In the genomic region with DNA sequence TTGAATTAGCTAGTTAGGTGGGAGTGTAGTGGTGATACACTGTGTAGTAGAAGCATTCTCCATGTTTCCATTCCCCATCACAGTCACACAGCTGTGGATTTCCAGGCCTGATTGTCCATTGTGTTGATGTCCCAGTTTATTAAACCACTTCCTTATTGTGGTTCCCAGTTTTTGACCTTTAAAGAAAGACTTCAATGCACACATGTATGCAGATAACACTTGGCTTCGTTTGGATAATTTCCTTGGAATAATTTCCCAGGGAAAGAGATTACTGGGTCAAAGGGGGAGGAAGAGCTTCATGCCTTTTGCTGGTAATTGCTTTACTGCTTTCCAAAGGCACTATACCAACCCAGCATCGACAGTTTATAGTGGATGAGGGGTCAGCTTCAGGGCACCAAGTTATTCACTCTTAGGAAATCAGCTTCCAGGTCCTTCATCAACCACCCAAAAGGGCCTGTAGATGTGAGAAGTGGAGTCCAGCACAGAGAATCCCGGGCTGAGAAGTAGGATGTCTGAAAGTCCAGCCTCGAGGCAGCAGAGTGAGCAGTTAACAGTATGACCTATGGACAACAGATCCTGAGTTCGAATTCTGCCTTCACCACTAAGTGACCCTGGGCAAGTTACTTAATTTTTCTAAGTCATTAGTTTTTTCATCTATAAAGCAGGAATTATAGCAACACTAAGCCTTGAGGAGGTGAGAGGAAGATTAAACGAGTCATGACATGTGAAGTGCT, we compare ENCODE assay signal across 8 cellular contexts. TPM values are rescaled to one million over a fixed set of nuclear protein-coding genes. Genes with fewer than 3 reads are reported as not detected.
DNase-seq lines count a peak whose midpoint lies in the region; ATAC-seq and TF ChIP-seq lines count a peak whose summit lies in the region.

No MANE protein-coding gene starts in this region.

- H3K4me1 ChIP-seq in endodermal cell (ENCODE audit: control insufficient read depth, insufficient read depth, low read length), result no peaks in the 10 kb centered on the region

- WGBS in endodermal cell (ENCODE audit: insufficient coverage in 1 of 2, insufficient read length in 1 of 2), 2 experiments, result 82 to 100% methylated on average over 1 to 5 of the region's 6 CpGs

- H3K27ac ChIP-seq in endodermal cell (ENCODE audit: low read depth, low read length), result no peak overlapping the region

- no peak overlapping the region for H3K9ac ChIP-seq in endodermal cell (ENCODE audit: extremely low read depth, low read length, poor library complexity, severe bottlenecking)

- H3K4me3 Mint-ChIP-seq in activated naive CD4-positive, alpha-beta T cell treated with anti-CD3 and anti-CD28 coated beads, Interleukin-2, amount 50 U/mL, for 24 hours, result no peak overlapping the region
- H3K4me3 Mint-ChIP-seq in endodermal cell (no peak overlapping the region), naive B cell (peak overlapping the region; percentile 36 to 88 (median 82))

- H3K27ac Mint-ChIP-seq in activated naive CD4-positive, alpha-beta T cell treated with anti-CD3 and anti-CD28 coated beads, Interleukin-2, amount 50 U/mL, for 24 hours, result peak overlapping the region; percentile 70
- H3K27ac Mint-ChIP-seq in endodermal cell (no peak overlapping the region), naive B cell (peak overlapping the region; percentile 97 to 100 (median 99))

- no peaks in the 10 kb centered on the region for H3K27me3 Mint-ChIP-seq in activated naive CD4-positive, alpha-beta T cell treated with anti-CD3 and anti-CD28 coated beads, Interleukin-2, amount 50 U/mL, for 24 hours
- H3K27me3 Mint-ChIP-seq in endodermal cell (ENCODE audit: insufficient read depth) (peaks cover 26% of the 10 kb centered on the region), naive B cell (peaks cover 0 to 5% (median 0%) of the 10 kb centered on the region in 3 donors)

- H3K27me3 ChIP-seq in endodermal cell (ENCODE audit: control insufficient read depth, insufficient read depth, low read length, poor library complexity, severe bottlenecking), result no peaks in the 10 kb centered on the region

- H3K4me1 Mint-ChIP-seq in activated naive CD4-positive, alpha-beta T cell treated with anti-CD3 and anti-CD28 coated beads, Interleukin-2, amount 50 U/mL, for 24 hours, result peaks cover 87% of the 10 kb centered on the region
- H3K4me1 Mint-ChIP-seq in endodermal cell (peaks cover 8% of the 10 kb centered on the region), naive B cell (peaks cover 64 to 82% (median 73%) of the 10 kb centered on the region in 3 donors)

- TF ChIP-seq CTCF in endodermal cell (conservative IDR thresholded peaks at IDR 0.05), result no peak

- no peak for ATAC-seq in naive B cell (ENCODE audit: low read depth in 2 of 2)
- ATAC-seq in HG02885 (IDR thresholded peaks at IDR 0.05; ENCODE audit: poor library complexity, unreplicated experiment), result no peak

- H3K9me3 ChIP-seq in endodermal cell (ENCODE audit: control insufficient read depth, low read length), result no peaks in the 10 kb centered on the region

- DNase-seq in activated naive CD4-positive, alpha-beta T cell treated with Interleukin-2 at 50 U/mL for 16 hours, result no peak
- peak; percentile 44 for DNase-seq in endodermal cell
- DNase-seq in naive B cell, result no peak
- no peak for DNase-seq in T1000 (lab: John Stamatoyannopoulos, UW)
- DNase-seq in activated CD4-positive, CD25-positive, alpha-beta regulatory T cell treated with anti-CD3 and anti-CD28 coated beads, Interleukin-2, amount 50 U/mL, for 72 hours, result no peak
- DNase-seq in NCI-H2081 (lab: John Stamatoyannopoulos, UW), result no peak

- no peaks in the 10 kb centered on the region for H3K36me3 ChIP-seq in endodermal cell (ENCODE audit: control insufficient read depth, insufficient read depth, low read length)

- no peak overlapping the region for H3K4me3 ChIP-seq in endodermal cell (ENCODE audit: low read length)

- H3K36me3 Mint-ChIP-seq in activated naive CD4-positive, alpha-beta T cell treated with anti-CD3 and anti-CD28 coated beads, Interleukin-2, amount 50 U/mL, for 24 hours, result no peaks in the 10 kb centered on the region
- H3K36me3 Mint-ChIP-seq in endodermal cell (ENCODE audit: low read depth), result no peaks in the 10 kb centered on the region
- no peaks in the 10 kb centered on the region for H3K36me3 Mint-ChIP-seq in naive B cell

- no peaks in the 10 kb centered on the region for H3K9me3 Mint-ChIP-seq in activated naive CD4-positive, alpha-beta T cell treated with anti-CD3 and anti-CD28 coated beads, Interleukin-2, amount 50 U/mL, for 24 hours
- H3K9me3 Mint-ChIP-seq in endodermal cell (no peaks in the 10 kb centered on the region), naive B cell (peaks cover 0 to 4% (median 0%) of the 10 kb centered on the region in 7 donors)

RNA-seq across cellular contexts. Expression of gene TNS4, which starts 31.3 kb away (rescaled TPM):
- total RNA-seq in endodermal cell, result 1 to 10 TPM in 1 of 2 donors, under 1 TPM in 1; 0.89 to 2.5 TPM
- 0.07 TPM for polyA plus RNA-seq in endodermal cell (2013, experiment 1 of 2)
- not detected for polyA plus RNA-seq in endodermal cell (2013, experiment 2 of 2)
- polyA plus RNA-seq in naive B cell (ENCODE audit: low read depth in 6 of 6), result not detected

RNA-seq across cellular contexts. Expression of gene CCR7, which starts 32.6 kb away (rescaled TPM):
- total RNA-seq in endodermal cell, result under 1 TPM in 1 of 2 donors, not detected in 1; 0.53 TPM
- polyA plus RNA-seq in endodermal cell (2013, experiment 1 of 2), result 0.21 TPM
- polyA plus RNA-seq in endodermal cell (2013, experiment 2 of 2), result not detected
- 100 to 1,000 TPM; 442 to 802 (median 622) TPM for polyA plus RNA-seq in naive B cell (ENCODE audit: low read depth in 6 of 6)

Comparison
In these comparisons a context has a peak if more than half of its experiments do, and no peak if none do; other contexts are left out.
1. H3K4me3 Mint-ChIP-seq: peak in naive B cell (8 of 8); none in activated naive CD4-positive, alpha-beta T cell treated with anti-CD3 and anti-CD28 coated beads, Interleukin-2, amount 50 U/mL, for 24 hours (single experiment) and endodermal cell (single experiment).